In the genomic region with DNA sequence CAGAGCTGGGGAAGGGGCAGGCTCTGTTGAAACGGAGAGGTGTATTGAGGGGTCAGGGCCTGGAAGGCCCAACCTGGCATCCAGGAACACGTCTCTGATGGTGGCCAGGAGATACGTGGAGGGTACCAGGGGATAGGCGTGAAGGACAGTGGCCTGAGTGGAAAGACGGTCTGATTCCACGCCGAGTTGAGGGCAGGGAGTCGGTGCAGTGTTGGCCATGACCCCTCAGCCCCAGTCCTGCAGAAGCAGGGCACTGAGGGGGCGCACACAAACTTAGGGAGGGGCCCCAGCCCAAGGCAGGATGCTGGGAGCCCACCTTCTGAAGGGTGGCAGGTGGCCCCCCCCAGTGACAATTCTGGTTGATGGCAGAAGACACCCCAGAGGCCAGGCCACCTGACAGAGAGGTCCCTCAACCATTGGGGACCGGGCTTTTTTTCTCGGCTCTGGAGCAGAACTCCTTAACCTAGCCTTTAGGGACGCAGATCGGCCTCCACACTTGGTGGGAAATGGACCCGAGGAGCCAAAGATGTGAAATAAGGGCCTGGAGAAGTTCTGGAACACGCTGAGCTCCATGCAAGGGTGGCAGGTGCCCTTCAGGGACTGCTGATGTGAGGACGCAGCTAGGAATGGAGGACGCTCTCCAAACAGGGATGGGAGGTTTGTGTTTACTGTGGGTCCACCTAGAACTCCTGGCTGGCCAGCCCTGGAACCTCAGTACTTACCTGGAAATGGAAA, we compare ENCODE assay signal across 15 cellular contexts.
DNase-seq lines count a peak whose midpoint lies in the region; ATAC-seq and TF ChIP-seq lines count a peak whose summit lies in the region.
"Had no signal": no experiment of that assay in that cellular context is flagged by ENCODE, and none has a peak within 500 bp of the region (broad histone marks: within the 10 kb centered on the region; RNA-seq: fewer than 3 reads in every experiment).

No MANE protein-coding gene starts in this region.

- no peaks in the 10 kb centered on the region for H3K9me3 ChIP-seq in heart left ventricle
- H3K9me3 ChIP-seq in sigmoid colon: no peaks in the 10 kb centered on the region

- H3K27ac ChIP-seq in heart left ventricle (no peak overlapping the region), sigmoid colon (no peak overlapping the region)
- H3K27ac ChIP-seq: BLaER1 treated with 17β-estradiol and CSF1 and Interleukin-3, amounts not matched to agents 10 nM and 100 nM; HL-60 had no signal

- H3K36me3 ChIP-seq in heart left ventricle (no peaks in the 10 kb centered on the region), sigmoid colon (no peaks in the 10 kb centered on the region)
- H3K36me3 ChIP-seq: BLaER1 treated with 17β-estradiol and CSF1 and Interleukin-3, amounts not matched to agents 10 nM and 100 nM had no signal

- TF ChIP-seq EP300 in sigmoid colon (IDR thresholded peaks at IDR 0.05): no peak

- 95 to 96% (median 96%) methylated on average over 17 of the region's 17 CpGs for WGBS in heart left ventricle, 4 donors
- WGBS in sigmoid colon, 2 donors: 95 to 97% methylated on average over 17 of the region's 17 CpGs

- H3K4me3 ChIP-seq in heart left ventricle: no peak overlapping the region
- no peak overlapping the region for H3K4me3 ChIP-seq in sigmoid colon
- H3K4me3 ChIP-seq: BLaER1 treated with 17β-estradiol and CSF1 and Interleukin-3, amounts not matched to agents 10 nM and 100 nM had no signal

- ATAC-seq in heart left ventricle: no peak
- ATAC-seq in left lobe of liver: no peak
- no peak for ATAC-seq in HG02970 (IDR thresholded peaks at IDR 0.05; ENCODE audit: low FRiP score, unreplicated experiment)
- no peak for ATAC-seq in HG03457 (IDR thresholded peaks at IDR 0.05; ENCODE audit: unreplicated experiment)

- no peak for TF ChIP-seq CTCF in heart left ventricle (IDR thresholded peaks at IDR 0.05)
- no peak for TF ChIP-seq CTCF in sigmoid colon (IDR thresholded peaks at IDR 0.05)

- H3K27me3 ChIP-seq in heart left ventricle (peaks cover 0 to 24% (median 0%) of the 10 kb centered on the region in 9 donors), sigmoid colon (peaks cover 0 to 4% (median 0%) of the 10 kb centered on the region in 3 donors)

- DNase-seq in cardiac septum (ENCODE audit: low spot score) (peak; percentile 43), heart left ventricle (no peak), left lobe of liver (ENCODE audit: low spot score) (peak; percentile 29), sigmoid colon (peak; percentile 57), NCI-H146 (lab: John Stamatoyannopoulos, UW) (no peak)
- DNase-seq: ACHN; Calu3; CD4-positive, CD25-positive, alpha-beta regulatory T cell; DMS 273 treated with DMSO at 0.1 percent for 48 hours; HCEC 1CT; HFFc6 had no signal

- intact Hi-C loops in cardiac septum (cut with DNase I) (no loop called here), heart left ventricle (cut with DNase I) (loop anchor here in 1 of 10 donors (5.0 kb wide), 1 partner anchor 40 kb away; no protein-coding TSS in a partner anchor), sigmoid colon (cut with DNase I) (no loop called here)

- peaks cover 0 to 32% (median 17%) of the 10 kb centered on the region in 12 donors for H3K4me1 ChIP-seq in heart left ventricle
- peaks cover 0 to 26% (median 23%) of the 10 kb centered on the region in 4 donors for H3K4me1 ChIP-seq in sigmoid colon

- TF ChIP-seq POLR2A in heart left ventricle (IDR thresholded peaks at IDR 0.05) (no peak), sigmoid colon (IDR thresholded peaks at IDR 0.05) (no peak)

Comparison
In these comparisons a context has a peak if more than half of its experiments do, and no peak if none do; other contexts are left out.
1. DNase-seq: peak in cardiac septum (single experiment), left lobe of liver (single experiment) and sigmoid colon (single experiment); none in heart left ventricle (0 of 5) and NCI-H146 (single experiment).